In the genomic region with DNA sequence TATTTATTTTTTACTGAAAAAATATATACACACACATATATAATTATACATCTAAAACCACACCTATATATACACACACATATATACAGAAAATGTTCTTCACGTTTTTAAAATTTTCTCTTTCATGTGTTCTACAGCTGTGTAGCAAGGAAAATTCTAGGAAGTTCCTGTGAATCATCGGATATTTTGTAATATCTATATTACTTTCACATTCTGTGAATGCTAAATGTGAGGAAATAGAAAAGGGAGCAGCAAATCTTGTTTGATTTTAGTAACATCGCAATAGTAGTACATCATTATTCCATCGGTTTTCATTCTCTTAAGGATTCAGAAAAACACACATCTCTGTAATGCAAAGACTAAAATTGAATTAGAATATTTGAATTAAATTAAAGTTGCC, we compare ENCODE assay signal across 17 cellular contexts.
DNase-seq lines count a peak whose midpoint lies in the region; TF ChIP-seq lines count a peak whose summit lies in the region.
"Had no signal": no experiment of that assay in that cellular context is flagged by ENCODE, and none has a peak within 500 bp of the region (broad histone marks: within the 10 kb centered on the region; RNA-seq: fewer than 3 reads in every experiment).

No MANE protein-coding gene starts in this region.

- 0 out of 2 replicates have a peak, but pooled peaks cover 5% of the 10 kb centered on the region for H3F3A ChIP-seq in GM23248 (ENCODE audit: insufficient read depth)

- H3K9me2 ChIP-seq in GM23248 (ENCODE audit: insufficient read depth), result no peaks in the 10 kb centered on the region

- peaks cover 9% of the 10 kb centered on the region; the same call in 1 of the 2 replicates for H3K4me1 ChIP-seq in GM23248 (ENCODE audit: insufficient read depth)

- H3K27me3 ChIP-seq in GM23248 (replicated peaks; ENCODE audit: insufficient read depth), result no peaks in the 10 kb centered on the region

- H3K4me3 ChIP-seq in AG10803 (ENCODE audit: low read length) (no peak overlapping the region), GM23248 (peak overlapping the region; percentile 25), fibroblast of pulmonary artery (replicated peaks; ENCODE audit: low read depth, low read length) (no peak overlapping the region)
- H3K4me3 ChIP-seq: HAP-1, SK-N-MC had no signal

- WGBS in GM23248 (ENCODE audit: low coverage in 1 of 2, low lambda C conversion rate in 2 of 2, missing lambda C conversion rate in 2 of 2), 2 experiments, result 3% methylated on average over 4 of the region's 4 CpGs

- TF ChIP-seq CTCF in AG10803 (conservative IDR thresholded peaks at IDR 0.05; ENCODE audit: low read length), result no peak
- TF ChIP-seq CTCF in fibroblast of pulmonary artery (IDR thresholded peaks at IDR 0.05; ENCODE audit: low read length, missing control alignments), result no peak

- no peak overlapping the region for H3K27ac ChIP-seq in GM23248
- H3K27ac ChIP-seq: C4-2B, SK-N-MC had no signal

- no peaks in the 10 kb centered on the region for H3K79me2 ChIP-seq in GM23248 (ENCODE audit: insufficient read depth)

- no peaks in the 10 kb centered on the region for H3K9me3 ChIP-seq in GM23248 (ENCODE audit: low read depth)
- H3K9me3 ChIP-seq: HAP-1 had no signal

- in situ Hi-C loops in GM23248 (cut with MboI), result no loop called here

- peak overlapping the region; percentile 48 for H2AFZ ChIP-seq in GM23248

- no peak overlapping the region for H3K9ac ChIP-seq in GM23248

- H3K4me2 ChIP-seq in GM23248 (ENCODE audit: unreplicated experiment), result peak overlapping the region; percentile 62

- no peaks in the 10 kb centered on the region for H4K20me1 ChIP-seq in GM23248 (ENCODE audit: insufficient read depth)

- no peaks in the 10 kb centered on the region for H3K36me3 ChIP-seq in GM23248 (ENCODE audit: low read depth)
- H3K36me3 ChIP-seq: HAP-1 had no signal

- peak; percentile 56 for DNase-seq in AG10803 (ENCODE audit: low read depth)
- peak; percentile 62 for DNase-seq in GM23248
- peak; percentile 39 for DNase-seq in amniotic epithelial cell (ENCODE audit: low read depth)
- DNase-seq in fibroblast of pulmonary artery (ENCODE audit: low read depth), result peak; percentile 53
- no peak for DNase-seq in stimulated activated CD4-positive, alpha-beta T cell treated with anti-CD3 and anti-CD28 coated beads, Interleukin-4, amount 100 ng/mL, for 4 hours
- DNase-seq in stimulated activated CD4-positive, alpha-beta T cell treated with anti-CD3 and anti-CD28 coated beads, Interleukin-2, amount 100 ng/mL, for 24 hours, result no peak
- no peak for DNase-seq in activated T-cell treated with anti-CD3 and anti-CD28 coated beads, Interleukin-2, amount 50 U/mL, for 1 hour
- DNase-seq in hypothalamus (lab: John Stamatoyannopoulos, UW), result no peak
- DNase-seq: DMS 273 treated with DMSO at 0.1 percent for 48 hours, NCI-H1417 treated with DMSO at 0.1 percent for 48 hours, NCI-H2029 treated with DMSO at 0.1 percent for 48 hours, NCI-H2171 treated with DMSO at 0.1 percent for 48 hours, NCI-H510A, NCI-H774 had no signal

Comparison
In these comparisons a context has a peak if more than half of its experiments do, and no peak if none do; other contexts are left out.
1. DNase-seq: peak in AG10803 (single experiment), GM23248 (single experiment), amniotic epithelial cell (single experiment) and fibroblast of pulmonary artery (single experiment); none in stimulated activated CD4-positive, alpha-beta T cell treated with anti-CD3 and anti-CD28 coated beads, Interleukin-4, amount 100 ng/mL, for 4 hours (0 of 2), stimulated activated CD4-positive, alpha-beta T cell treated with anti-CD3 and anti-CD28 coated beads, Interleukin-2, amount 100 ng/mL, for 24 hours (0 of 2), activated T-cell treated with anti-CD3 and anti-CD28 coated beads, Interleukin-2, amount 50 U/mL, for 1 hour (single experiment) and hypothalamus (0 of 51).